21 cellular contexts compared by ENCODE assay signal in the genomic region with DNA sequence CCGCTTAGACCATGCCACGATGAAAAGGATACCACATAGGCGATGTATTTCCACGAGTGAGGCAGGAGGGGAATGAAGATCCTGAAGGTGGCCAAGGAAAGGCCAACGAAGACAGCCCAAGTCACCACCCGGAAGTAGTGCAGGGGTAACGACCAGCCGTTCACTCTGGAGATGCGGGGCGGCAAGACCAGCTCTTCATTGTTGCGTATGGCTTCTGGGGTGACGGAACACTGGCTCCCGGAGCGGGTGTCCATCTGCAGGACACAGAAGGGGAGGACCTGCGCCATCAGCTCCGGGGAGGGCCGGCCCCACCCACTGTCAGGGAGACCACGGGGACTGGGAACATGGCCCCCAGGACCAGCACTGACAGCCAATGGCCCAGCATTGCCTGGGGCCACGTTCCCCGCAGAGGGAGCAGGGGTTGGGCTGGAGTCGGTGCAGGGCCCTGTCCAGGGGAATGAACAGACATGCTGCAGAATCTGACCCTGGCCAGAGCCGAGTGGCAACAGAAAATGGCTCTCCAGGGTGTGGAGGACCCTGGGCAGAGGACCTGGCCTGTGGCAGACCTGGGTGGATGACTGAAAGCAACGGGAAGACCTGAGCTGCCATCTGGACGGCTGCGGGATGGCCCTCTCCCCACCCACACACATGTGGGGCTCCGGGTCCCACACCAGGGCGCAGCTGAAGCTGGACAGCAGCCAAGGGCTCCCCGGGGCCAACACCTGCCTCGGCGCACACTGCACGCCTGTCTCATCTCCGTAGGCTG. TPM values are rescaled to one million over a fixed set of nuclear protein-coding genes. Genes with fewer than 3 reads are reported as not detected.
DNase-seq lines count a peak whose midpoint lies in the region; FAIRE-seq and TF ChIP-seq lines count a peak whose summit lies in the region.
"Had no signal": no experiment of that assay in that cellular context is flagged by ENCODE, and none has a peak within 500 bp of the region (broad histone marks: within the 10 kb centered on the region; RNA-seq: fewer than 3 reads in every experiment).

No MANE protein-coding gene starts in this region.

- no peak overlapping the region for H3K27ac Mint-ChIP-seq in activated naive CD4-positive, alpha-beta T cell treated with anti-CD3 and anti-CD28 coated beads for 36 hours
- peak overlapping the region in 1 of 3 experiments; percentile 74; a peak in 1 of 7 replicates for H3K27ac Mint-ChIP-seq in H9
- H3K27ac Mint-ChIP-seq: activated naive CD8-positive, alpha-beta T cell; stimulated activated effector memory CD8-positive, alpha-beta T cell treated with anti-CD3 and anti-CD28 coated beads, Interleukin-12 subunit alpha, Interleukin-12 subunit beta, amount 100 ng/mL, for 72 hours had no signal

- H4K20me1 ChIP-seq in H9 (ENCODE audit: control insufficient read depth, insufficient read depth, insufficient read length) (no peaks in the 10 kb centered on the region), MM.1S (ENCODE audit: insufficient read depth, low read length) (no peaks in the 10 kb centered on the region)

- no peaks in the 10 kb centered on the region for H3K23me2 ChIP-seq in H9 (ENCODE audit: insufficient read length, low read depth, low read length, poor library complexity, severe bottlenecking)

- no peak overlapping the region for H3K18ac ChIP-seq in H9 (ENCODE audit: insufficient read length, low read depth, low read length)

- CTCF ChIA-PET in activated naive CD4-positive, alpha-beta T cell treated with anti-CD3 and anti-CD28 coated beads for 36 hours (lab: Charles Lee): no interaction called here

- no peaks in the 10 kb centered on the region for H3F3A ChIP-seq in MM.1S (ENCODE audit: insufficient read depth, low read length)

- no peak overlapping the region for H2BK15ac ChIP-seq in H9 (ENCODE audit: low read depth, low read length)

- intact Hi-C loops in activated naive CD4-positive, alpha-beta T cell treated with anti-CD3 and anti-CD28 coated beads for 36 hours (cut with micrococcal nuclease): no loop called here

- TF ChIP-seq CTCF in H9 (conservative IDR thresholded peaks at IDR 0.05) (no peak), MM.1S (IDR thresholded peaks at IDR 0.05; ENCODE audit: low read length) (no peak)

- H3K9me3 Mint-ChIP-seq in activated naive CD4-positive, alpha-beta T cell treated with anti-CD3 and anti-CD28 coated beads for 36 hours: no peaks in the 10 kb centered on the region
- peaks cover 8 to 18% of the 10 kb centered on the region in 2 experiments; a peak in 4 of 5 replicates for H3K9me3 Mint-ChIP-seq in H9
- H3K9me3 Mint-ChIP-seq: neural crest cell; stimulated activated effector memory CD8-positive, alpha-beta T cell treated with anti-CD3 and anti-CD28 coated beads, Interleukin-12 subunit alpha, Interleukin-12 subunit beta, amount 100 ng/mL, for 72 hours had no signal

- peak; percentile 2 for DNase-seq in activated naive CD4-positive, alpha-beta T cell treated with Interleukin-2 at 50 U/mL for 16 hours
- no peak for DNase-seq in activated naive CD4-positive, alpha-beta T cell treated with anti-CD3 and anti-CD28 coated beads for 36 hours
- DNase-seq in H9 (peak; percentile 22), NCI-H1930 (lab: John Stamatoyannopoulos, UW) (no peak), GM19239 (ENCODE audit: insufficient read length, low spot score) (no peak), MM.1S (no peak)
- DNase-seq in stimulated activated CD8-positive, alpha-beta memory T cell treated with anti-CD3 and anti-CD28 coated beads, Interleukin-4, amount 100 ng/mL, for 48 hours: peak; percentile 21
- DNase-seq: DMS79 treated with DMSO at 0.1 percent for 48 hours; midbrain; NCI-H1417; NCI-H2171; NCI-H69; stimulated activated CD4-positive, alpha-beta T cell treated with anti-CD3 and anti-CD28 coated beads, Interleukin-12 subunit alpha, Interleukin-12 subunit beta, amount 100 ng/mL, for 4 hours; thyroid gland had no signal

- H3K4me3 ChIP-seq in MM.1S (ENCODE audit: low read length): no peak overlapping the region
- H3K4me3 ChIP-seq: thyroid gland had no signal

- H3K27ac ChIP-seq in H9 (ENCODE audit: insufficient read length, low read depth, low read length): no peak overlapping the region
- peak overlapping the region; percentile 18 for H3K27ac ChIP-seq in layer of hippocampus (ENCODE audit: low read depth, low read length)
- no peak overlapping the region for H3K27ac ChIP-seq in MM.1S (ENCODE audit: low read length)
- H3K27ac ChIP-seq: thyroid gland had no signal

- no peak overlapping the region for H2BK5ac ChIP-seq in H9 (ENCODE audit: insufficient read length, low read length)

- H3K4ac ChIP-seq in H9 (ENCODE audit: low read depth, low read length): no peak overlapping the region

- WGBS in H9 (ENCODE audit: extremely low coverage, insufficient read length, low lambda C conversion rate): no CpG with 5 or more reads among the region's 32 CpGs

- H2BK20ac ChIP-seq in H9 (ENCODE audit: low read depth, low read length, poor library complexity, severe bottlenecking): no peak overlapping the region

- no peaks in the 10 kb centered on the region for H3K79me1 ChIP-seq in H9 (ENCODE audit: insufficient read depth, low read depth, low read length, poor library complexity, severe bottlenecking)

- no peak overlapping the region for H3K9ac ChIP-seq in H9 (ENCODE audit: extremely low read depth, insufficient read length, low read length)
- H3K9ac ChIP-seq in MM.1S (ENCODE audit: low read length): no peak overlapping the region

- H3K4me1 ChIP-seq in H9 (ENCODE audit: insufficient read depth, low read length) (no peaks in the 10 kb centered on the region), MM.1S (ENCODE audit: low read length) (no peaks in the 10 kb centered on the region)
- H3K4me1 ChIP-seq: thyroid gland had no signal

- H3K9me3 ChIP-seq in H9 (ENCODE audit: control insufficient read depth, low read depth, low read length): no peaks in the 10 kb centered on the region
- H3K9me3 ChIP-seq in MM.1S (replicated peaks; ENCODE audit: insufficient read depth, low read length): no peaks in the 10 kb centered on the region
- H3K9me3 ChIP-seq: thyroid gland had no signal

- H2AFZ ChIP-seq in H9 (ENCODE audit: low read length) (no peak overlapping the region), MM.1S (ENCODE audit: low read length) (no peak overlapping the region)

- H3K14ac ChIP-seq in H9 (ENCODE audit: insufficient read depth, low read length): no peak overlapping the region

- no peak overlapping the region for H3K56ac ChIP-seq in H9 (ENCODE audit: insufficient read length, low read depth, low read length)

- no peak overlapping the region for H2BK120ac ChIP-seq in H9 (ENCODE audit: low read depth, low read length, poor library complexity, severe bottlenecking)

- H3T11ph ChIP-seq in H9 (ENCODE audit: low read length): no peak overlapping the region

- H3K4me2 ChIP-seq in H9 (ENCODE audit: insufficient read depth, insufficient read length, low read length) (no peak overlapping the region), MM.1S (ENCODE audit: low read depth, low read length) (no peak overlapping the region)

- H3K23ac ChIP-seq in H9 (ENCODE audit: insufficient read length, low read depth, low read length): no peak overlapping the region

- H3K4me1 Mint-ChIP-seq in activated naive CD4-positive, alpha-beta T cell treated with anti-CD3 and anti-CD28 coated beads for 36 hours (ENCODE audit: low read depth): no peaks in the 10 kb centered on the region
- H3K4me1 Mint-ChIP-seq in H9: peaks cover 2 to 6% of the 10 kb centered on the region in 2 experiments; a peak in 3 of 4 replicates
- H3K4me1 Mint-ChIP-seq: neural crest cell had no signal

- no peak overlapping the region for H4K5ac ChIP-seq in H9 (ENCODE audit: insufficient read length, low read depth, low read length)

- no peaks in the 10 kb centered on the region for H3K79me2 ChIP-seq in H9 (ENCODE audit: insufficient read depth, low read length)
- no peaks in the 10 kb centered on the region for H3K79me2 ChIP-seq in MM.1S (ENCODE audit: low read length)

- H4K8ac ChIP-seq in H9 (replicated peaks; ENCODE audit: insufficient read length, low read depth, low read length): no peak overlapping the region

- no peaks in the 10 kb centered on the region for H3K27me3 Mint-ChIP-seq in activated naive CD4-positive, alpha-beta T cell treated with anti-CD3 and anti-CD28 coated beads for 36 hours (ENCODE audit: low read depth)
- H3K27me3 Mint-ChIP-seq in H9 (ENCODE audit: low read depth): peaks cover 7% of the 10 kb centered on the region; the same call in 1 of the 2 replicates
- H3K27me3 Mint-ChIP-seq: activated naive CD8-positive, alpha-beta T cell had no signal

- H2AK5ac ChIP-seq in H9 (ENCODE audit: insufficient read length, low read length): no peak overlapping the region

- no peaks in the 10 kb centered on the region for H3K27me3 ChIP-seq in H9 (ENCODE audit: insufficient read depth, low read length)
- H3K27me3 ChIP-seq in layer of hippocampus (ENCODE audit: control insufficient read depth, insufficient read depth, low read length): no peaks in the 10 kb centered on the region
- H3K27me3 ChIP-seq in MM.1S (replicated peaks; ENCODE audit: insufficient read depth, low read length): no peaks in the 10 kb centered on the region
- H3K27me3 ChIP-seq: thyroid gland had no signal

- H3K9me2 ChIP-seq in MM.1S (replicated peaks; ENCODE audit: insufficient read depth, low read length): no peaks in the 10 kb centered on the region

- H4K91ac ChIP-seq in H9 (ENCODE audit: insufficient read length, low read depth, low read length): no peak overlapping the region

- H2BK12ac ChIP-seq in H9 (ENCODE audit: insufficient read length, low read depth, low read length): no peak overlapping the region

- H3K36me3 Mint-ChIP-seq in activated naive CD4-positive, alpha-beta T cell treated with anti-CD3 and anti-CD28 coated beads for 36 hours (ENCODE audit: low read depth): no peaks in the 10 kb centered on the region
- peaks cover 0 to 10% (median 4%) of the 10 kb centered on the region in 3 experiments; a peak in 3 of 7 replicates for H3K36me3 Mint-ChIP-seq in H9 (ENCODE audit: insufficient read depth in 1 of 3, low read depth in 3 of 3)
- H3K36me3 Mint-ChIP-seq: activated naive CD8-positive, alpha-beta T cell; stimulated activated effector memory CD8-positive, alpha-beta T cell treated with anti-CD3 and anti-CD28 coated beads, Interleukin-12 subunit alpha, Interleukin-12 subunit beta, amount 100 ng/mL, for 72 hours had no signal

- no peak overlapping the region for H3K4me3 Mint-ChIP-seq in activated naive CD4-positive, alpha-beta T cell treated with anti-CD3 and anti-CD28 coated beads for 36 hours
- H3K4me3 Mint-ChIP-seq in H9: no peak overlapping the region
- H3K4me3 Mint-ChIP-seq: activated naive CD8-positive, alpha-beta T cell; neural crest cell; stimulated activated effector memory CD8-positive, alpha-beta T cell treated with anti-CD3 and anti-CD28 coated beads, Interleukin-12 subunit alpha, Interleukin-12 subunit beta, amount 100 ng/mL, for 72 hours had no signal

- no peaks in the 10 kb centered on the region for H3K36me3 ChIP-seq in MM.1S (replicated peaks; ENCODE audit: insufficient read depth, low read length)
- H3K36me3 ChIP-seq: thyroid gland had no signal

- no peak for FAIRE-seq in GM19239 (lab: Jason Lieb, UNC)
- FAIRE-seq: colon, islet of Langerhans had no signal

RNA-seq across cellular contexts. Expression of a gene that starts 17.7 kb away (rescaled TPM):
- total RNA-seq in activated naive CD4-positive, alpha-beta T cell treated with anti-CD3 and anti-CD28 coated beads for 36 hours: not detected
- total RNA-seq in H9 (2021): 0.86 and 1.4 TPM in 2 replicates
- total RNA-seq: T-helper 1 cell treated with Interleukin-12 subunit alpha and Interleukin-12 subunit beta and Interleukin-4 antibody, amounts not matched to agents 30 ng/mL and 1 ng/mL, for 36 hours had no signal

Comparison
In these comparisons a context has a peak if more than half of its experiments do, and no peak if none do; other contexts are left out.
1. DNase-seq: peak in activated naive CD4-positive, alpha-beta T cell treated with Interleukin-2 at 50 U/mL for 16 hours (single experiment), H9 (single experiment) and stimulated activated CD8-positive, alpha-beta memory T cell treated with anti-CD3 and anti-CD28 coated beads, Interleukin-4, amount 100 ng/mL, for 48 hours (single experiment); none in activated naive CD4-positive, alpha-beta T cell treated with anti-CD3 and anti-CD28 coated beads for 36 hours (single experiment), NCI-H1930 (0 of 2), GM19239 (single experiment) and MM.1S (single experiment).